ENCODE assay signal across 5 cellular contexts in genomic region chr11:21986361-21986760, GRCh38.
"Had no signal": no experiment of that assay in that cellular context is flagged by ENCODE, and none has a peak within 500 bp of the region (broad histone marks: within the 10 kb centered on the region; RNA-seq: fewer than 3 reads in every experiment).

No MANE protein-coding gene starts in this region.

- DNase-seq: IMR-90, KBM-7, KG1 had no signal

- H3K4me3 ChIP-seq: K562 had no signal

- H3K27ac ChIP-seq: HL-60 had no signal
